In the genomic region with DNA sequence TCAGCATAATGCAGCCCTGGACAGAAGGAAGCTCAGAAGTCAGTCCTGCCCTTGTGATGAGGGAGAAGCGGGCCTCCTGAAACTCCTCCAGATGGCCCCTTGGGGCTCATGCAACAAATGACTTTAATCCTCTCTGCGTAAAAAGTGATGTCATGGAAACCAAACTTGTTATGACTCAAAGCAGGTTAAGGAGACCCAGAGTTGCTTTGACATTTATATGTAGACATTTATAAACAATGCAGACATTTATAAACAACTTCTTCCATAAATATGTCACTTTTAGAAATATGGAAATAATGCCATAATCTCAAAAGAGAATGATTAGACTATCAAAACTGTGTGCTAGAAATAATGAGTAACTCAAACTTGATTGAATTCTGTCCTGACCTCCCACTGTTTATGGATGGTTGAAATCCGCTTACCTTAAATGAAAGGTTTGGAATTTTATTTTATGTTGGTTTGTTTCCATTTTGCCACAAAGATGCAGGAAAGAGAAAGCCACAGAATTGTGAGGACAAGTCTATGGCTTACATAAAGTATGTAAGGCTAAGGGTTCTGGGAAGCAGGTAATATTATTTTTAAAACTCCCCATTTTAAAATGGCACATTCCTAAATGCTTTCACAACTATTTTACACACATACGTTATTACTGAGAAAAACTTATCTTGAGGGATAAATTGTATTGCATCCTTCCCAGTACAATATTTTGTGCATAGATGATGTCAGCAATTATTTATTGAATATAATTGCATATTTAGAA, we compare ENCODE assay signal across 13 cellular contexts.
DNase-seq lines count a peak whose midpoint lies in the region; ATAC-seq and TF ChIP-seq lines count a peak whose summit lies in the region.
"Had no signal": no experiment of that assay in that cellular context is flagged by ENCODE, and none has a peak within 500 bp of the region (broad histone marks: within the 10 kb centered on the region; RNA-seq: fewer than 3 reads in every experiment).

No MANE protein-coding gene starts in this region.

- H3K4me1 Mint-ChIP-seq in glutamatergic neuron (ENCODE audit: low read depth, unreplicated experiment) (peaks cover 3% of the 10 kb centered on the region), chondrocyte (ENCODE audit: low read depth) (no peaks in the 10 kb centered on the region)
- peaks cover 7% of the 10 kb centered on the region for H3K4me1 Mint-ChIP-seq in activated CD4-positive, alpha-beta T cell treated with anti-CD3 and anti-CD28 coated beads, Interleukin-2, amount 10 ng/mL, durations not matched to agents 24 days and 14 days

- H3K9me3 ChIP-seq in prostate gland = no peaks in the 10 kb centered on the region

- H3K4me3 Mint-ChIP-seq in glutamatergic neuron (ENCODE audit: unreplicated experiment) = no peak overlapping the region
- no peak overlapping the region for H3K4me3 Mint-ChIP-seq in chondrocyte (ENCODE audit: unreplicated experiment)
- H3K4me3 Mint-ChIP-seq in activated CD4-positive, alpha-beta T cell treated with anti-CD3 and anti-CD28 coated beads, Interleukin-2, amount 10 ng/mL, durations not matched to agents 24 days and 14 days = no peak overlapping the region
- H3K4me3 Mint-ChIP-seq: endodermal cell had no signal

- TF ChIP-seq CTCF in cardiac fibroblast (IDR thresholded peaks at IDR 0.05; ENCODE audit: low read depth, low read length) (no peak), glutamatergic neuron (IDR thresholded peaks at IDR 0.05; ENCODE audit: partially characterized antibody, unreplicated experiment) (no peak), chondrocyte (IDR thresholded peaks at IDR 0.05) (no peak), prostate gland (IDR thresholded peaks at IDR 0.05) (no peak)

- no peaks in the 10 kb centered on the region for H3K9me3 Mint-ChIP-seq in glutamatergic neuron (ENCODE audit: unreplicated experiment)
- H3K9me3 Mint-ChIP-seq in chondrocyte (ENCODE audit: low read depth) = no peaks in the 10 kb centered on the region
- peaks cover 7% of the 10 kb centered on the region for H3K9me3 Mint-ChIP-seq in activated CD4-positive, alpha-beta T cell treated with anti-CD3 and anti-CD28 coated beads, Interleukin-2, amount 10 ng/mL, durations not matched to agents 24 days and 14 days

- no peak overlapping the region for H3K4me3 ChIP-seq in cardiac fibroblast (replicated peaks in 1 of 2; ENCODE audit: low read depth in 2 of 2, low read length in 2 of 2)
- no peak overlapping the region for H3K4me3 ChIP-seq in prostate gland

- H3K4me1 ChIP-seq in prostate gland (replicated peaks) = no peaks in the 10 kb centered on the region

- H3K27me3 ChIP-seq in prostate gland (replicated peaks; ENCODE audit: insufficient read depth) = no peaks in the 10 kb centered on the region

- H3K27ac ChIP-seq in prostate gland = no peak overlapping the region

- H3K27me3 Mint-ChIP-seq in glutamatergic neuron (ENCODE audit: unreplicated experiment) (peaks cover 11% of the 10 kb centered on the region), chondrocyte (ENCODE audit: low read depth) (peaks cover 2% of the 10 kb centered on the region)
- peaks cover 2% of the 10 kb centered on the region for H3K27me3 Mint-ChIP-seq in activated CD4-positive, alpha-beta T cell treated with anti-CD3 and anti-CD28 coated beads, Interleukin-2, amount 10 ng/mL, durations not matched to agents 24 days and 14 days

- H3K27ac Mint-ChIP-seq in glutamatergic neuron (ENCODE audit: unreplicated experiment) (no peak overlapping the region), chondrocyte (ENCODE audit: unreplicated experiment) (no peak overlapping the region)
- H3K27ac Mint-ChIP-seq in activated CD4-positive, alpha-beta T cell treated with anti-CD3 and anti-CD28 coated beads, Interleukin-2, amount 10 ng/mL, durations not matched to agents 24 days and 14 days = no peak overlapping the region
- H3K27ac Mint-ChIP-seq: endodermal cell had no signal

- TF ChIP-seq POLR2A in prostate gland (IDR thresholded peaks at IDR 0.05) = no peak

- intact Hi-C loops in activated CD4-positive, alpha-beta T cell treated with anti-CD3 and anti-CD28 coated beads, Interleukin-2, amount 10 ng/mL, durations not matched to agents 24 days and 14 days (cut with micrococcal nuclease) = no loop called here
- intact Hi-C loops in prostate gland (cut with DNase I) = no loop called here

- no peaks in the 10 kb centered on the region for H3K36me3 Mint-ChIP-seq in glutamatergic neuron (ENCODE audit: unreplicated experiment)
- no peaks in the 10 kb centered on the region for H3K36me3 Mint-ChIP-seq in chondrocyte (ENCODE audit: low read depth)
- H3K36me3 Mint-ChIP-seq in activated CD4-positive, alpha-beta T cell treated with anti-CD3 and anti-CD28 coated beads, Interleukin-2, amount 10 ng/mL, durations not matched to agents 24 days and 14 days (ENCODE audit: low read depth) = no peaks in the 10 kb centered on the region

- ATAC-seq in GM21723 (IDR thresholded peaks at IDR 0.05; ENCODE audit: unreplicated experiment) = peak; percentile 53

- H3K36me3 ChIP-seq in prostate gland = no peaks in the 10 kb centered on the region

- peak; percentile 3 for DNase-seq in NAMALWA (ENCODE audit: low spot score)
- peak; percentile 68 to 75 for DNase-seq in cardiac fibroblast (ENCODE audit: low read depth in 2 of 2)
- DNase-seq in myocyte (ENCODE audit: low read depth) = peak; percentile 33
- no peak for DNase-seq in glutamatergic neuron
- no peak for DNase-seq in chondrocyte (ENCODE audit: low spot score)
- no peak for DNase-seq in activated CD4-positive, alpha-beta T cell treated with anti-CD3 and anti-CD28 coated beads, Interleukin-2, amount 10 ng/mL, durations not matched to agents 24 days and 14 days
- DNase-seq in prostate gland (ENCODE audit: low spot score) = no peak
- DNase-seq: activated T-cell treated with anti-CD3 and anti-CD28 coated beads, Interleukin-2, amount 50 U/mL, for 48 hours; DMS79 treated with DMSO at 0.1 percent for 48 hours; endodermal cell; H7; mammary epithelial cell had no signal

- 54% methylated on average over 4 of the region's 4 CpGs for WGBS in prostate gland

Comparison
In these comparisons a context has a peak if more than half of its experiments do, and no peak if none do; other contexts are left out.
1. DNase-seq: peak in NAMALWA (single experiment), cardiac fibroblast (2 of 2) and myocyte (single experiment); none in glutamatergic neuron (single experiment), chondrocyte (single experiment), activated CD4-positive, alpha-beta T cell treated with anti-CD3 and anti-CD28 coated beads, Interleukin-2, amount 10 ng/mL, durations not matched to agents 24 days and 14 days (single experiment) and prostate gland (single experiment).